ENCODE assay signal across 24 cellular contexts in genomic region chr16:86217891-86218270, GRCh38.
DNase-seq lines count a peak whose midpoint lies in the region; ATAC-seq, FAIRE-seq and TF ChIP-seq lines count a peak whose summit lies in the region.
"Had no signal": no experiment of that assay in that cellular context is flagged by ENCODE, and none has a peak within 500 bp of the region (broad histone marks: within the 10 kb centered on the region; RNA-seq: fewer than 3 reads in every experiment).

No MANE protein-coding gene starts in this region.

- POLR2A ChIA-PET in IMR-90 (lab: Charles Lee; ENCODE audit: unreplicated experiment): interaction anchor here (1.2 kb wide), 1 partner anchor 300 kb away, joined by 4 read pairs; no protein-coding TSS in a partner anchor

- H2BK15ac ChIP-seq in IMR-90 (ENCODE audit: low read depth, low read length): 0 out of 3 replicates have a peak overlapping the region, but pooled peaks have one; percentile 83

- H4K5ac ChIP-seq in IMR-90 (ENCODE audit: low read depth, low read length): no peak overlapping the region

- no peak for DNase-seq in IMR-90
- DNase-seq in RWPE2 (ENCODE audit: low spot score): peak; percentile 7
- peak; percentile 22 for DNase-seq in kidney
- DNase-seq in pancreas: peak in 5 of 6 donors; percentile 70 to 88 (median 79)
- no peak for DNase-seq in kidney tubule cell (ENCODE audit: low spot score)
- no peak for DNase-seq in GOT3 (lab: John Stamatoyannopoulos, UW)
- no peak for DNase-seq in NCI-H146 treated with DMSO at 0.1 percent for 48 hours (lab: John Stamatoyannopoulos, UW; ENCODE audit: unreplicated experiment)
- DNase-seq in SK-N-DZ (ENCODE audit: low spot score): no peak
- DNase-seq: CD4-positive, alpha-beta T cell; CD8-positive, alpha-beta memory T cell; DMS 273 treated with DMSO at 0.1 percent for 48 hours; DMS79; EL; GDM1; GM23248; H9 had no signal

- peak overlapping the region; percentile 33; the same call in 1 of the 2 replicates for H2BK120ac ChIP-seq in IMR-90 (ENCODE audit: low read depth, low read length)

- dilution Hi-C loops in IMR-90 (cut with HindIII; ENCODE audit: low sequenced_read_pairs, unreplicated experiment): no loop called here

- no peak overlapping the region for H4K8ac ChIP-seq in IMR-90 (ENCODE audit: low read depth in 2 of 2, low read length in 2 of 2)

- 0 out of 2 replicates have a peak overlapping the region, but pooled peaks have one; percentile 90 for H2AK5ac ChIP-seq in IMR-90 (ENCODE audit: low read depth, low read length)

- CTCF ChIA-PET in IMR-90 (lab: Yijun Ruan, JAX): no interaction called here

- H3K27ac ChIP-seq in IMR-90 (ENCODE audit: insufficient read depth, low read length): no peak overlapping the region
- H3K27ac ChIP-seq in RWPE2 (ENCODE audit: poor library complexity, severe bottlenecking): no peak overlapping the region
- no peak overlapping the region for H3K27ac ChIP-seq in kidney (ENCODE audit: low read depth in 2 of 2, low read length in 2 of 2)
- peak overlapping the region; percentile 59 to 76 (median 66) for H3K27ac ChIP-seq in pancreas
- H3K27ac ChIP-seq: 22Rv1, BLaER1, C4-2B, GM23248 had no signal

- BruUV-seq in IMR-90 (replicated peaks; lab: Mats Ljungman, UMichigan): no TSS peak

- TF ChIP-seq RAD21 in IMR-90 (IDR thresholded peaks at IDR 0.05; ENCODE audit: low read length): no peak

- no peak overlapping the region for H3K14ac ChIP-seq in IMR-90 (replicated peaks; ENCODE audit: low read depth, low read length)

- no peaks in the 10 kb centered on the region for H3K9me3 ChIP-seq in IMR-90 (ENCODE audit: control insufficient read depth, insufficient read depth, low read length)
- H3K9me3 ChIP-seq in RWPE2 (ENCODE audit: severe bottlenecking): no peaks in the 10 kb centered on the region
- H3K9me3 ChIP-seq in kidney (ENCODE audit: control insufficient read depth in 1 of 2, low read length in 2 of 2): no peaks in the 10 kb centered on the region
- H3K9me3 ChIP-seq in pancreas: no peaks in the 10 kb centered on the region

- H3K23ac ChIP-seq in IMR-90 (ENCODE audit: low read depth, low read length): no peak overlapping the region

- TF ChIP-seq POLR2A in IMR-90 (IDR thresholded peaks at IDR 0.05; ENCODE audit: low read depth, low read length): no peak

- no peak overlapping the region for H3K56ac ChIP-seq in IMR-90 (ENCODE audit: extremely low read depth, insufficient read depth, low read length)

- FAIRE-seq in kidney (lab: Jason Lieb, UNC) (no peak), pancreas (lab: Jason Lieb, UNC) (no peak)
- FAIRE-seq: A204.1, D721Med, GM12878, GM19239 had no signal

- intact Hi-C loops in IMR-90 (cut with micrococcal nuclease) (no loop called here), kidney (cut with DNase I) (no loop called here), pancreas (cut with DNase I) (no loop called here)

- peak overlapping the region; percentile 98 for H3K4ac ChIP-seq in IMR-90 (ENCODE audit: low read depth, low read length)

- no peaks in the 10 kb centered on the region for H4K20me1 ChIP-seq in IMR-90 (ENCODE audit: insufficient read depth, low read length)
- H4K20me1 ChIP-seq: BLaER1 had no signal

- H3K9ac ChIP-seq in IMR-90 (ENCODE audit: low read depth, low read length): no peak overlapping the region
- H3K9ac ChIP-seq in kidney (ENCODE audit: low read length in 2 of 2): no peak overlapping the region
- H3K9ac ChIP-seq: BLaER1, GM23248 had no signal

- H2BK5ac ChIP-seq in IMR-90 (ENCODE audit: low read depth, low read length, poor library complexity, severe bottlenecking): no peak overlapping the region

- H3K4me3 ChIP-seq in IMR-90 (ENCODE audit: insufficient read depth, low read depth, low read length): no peak overlapping the region
- H3K4me3 ChIP-seq in RWPE2 (ENCODE audit: severe bottlenecking): no peak overlapping the region
- no peak overlapping the region for H3K4me3 ChIP-seq in kidney (ENCODE audit: low read length in 2 of 2)
- H3K4me3 ChIP-seq in pancreas: no peak overlapping the region
- H3K4me3 ChIP-seq: BLaER1, GM12878, GM23248 had no signal

- no peak overlapping the region for H3K18ac ChIP-seq in IMR-90 (ENCODE audit: low read depth, low read length)

- no peak overlapping the region for H2AK9ac ChIP-seq in IMR-90 (replicated peaks; ENCODE audit: low read depth, low read length, poor library complexity)

- H3K9me1 ChIP-seq in IMR-90 (ENCODE audit: insufficient read depth, low read length): peaks cover 33% of the 10 kb centered on the region

- 0 out of 2 replicates have a peak overlapping the region, but pooled peaks have one; percentile 98 for H4K91ac ChIP-seq in IMR-90 (ENCODE audit: insufficient read depth, low read depth, low read length)

- H3K36me3 ChIP-seq in IMR-90 (ENCODE audit: control insufficient read depth, insufficient read depth, low read length) (no peaks in the 10 kb centered on the region), RWPE2 (ENCODE audit: low read depth) (no peaks in the 10 kb centered on the region), kidney (ENCODE audit: control insufficient read depth in 1 of 2, insufficient read depth in 2 of 2, low read length in 2 of 2) (no peaks in the 10 kb centered on the region), pancreas (no peaks in the 10 kb centered on the region)
- H3K36me3 ChIP-seq: BLaER1 had no signal

- ATAC-seq in IMR-90 (ENCODE audit: low read depth) (no peak), RWPE2 (ENCODE audit: low read depth) (no peak), pancreas (peak; percentile 73 to 83 (median 80))
- ATAC-seq: GM12878, HCT116 had no signal

- H3K27me3 ChIP-seq in IMR-90 (ENCODE audit: control insufficient read depth, insufficient read depth, low read length): no peaks in the 10 kb centered on the region
- peaks cover 51% of the 10 kb centered on the region for H3K27me3 ChIP-seq in RWPE2 (ENCODE audit: insufficient read depth, poor library complexity, severe bottlenecking)
- no peaks in the 10 kb centered on the region for H3K27me3 ChIP-seq in pancreas

- WGBS in IMR-90 (ENCODE audit: extremely low coverage in 2 of 2, insufficient read length in 1 of 2), 2 experiments: 86% methylated on average over 7 of the region's 7 CpGs; no CpG with 5 or more reads in 1 of the 2 experiments
- WGBS in pancreas, 2 donors: 11 to 20% methylated on average over 7 of the region's 7 CpGs

- H2AFZ ChIP-seq in IMR-90 (replicated peaks; ENCODE audit: low read length, poor library complexity): no peak overlapping the region
- H2AFZ ChIP-seq: GM23248 had no signal

- no peak for TF ChIP-seq CTCF in IMR-90 (conservative IDR thresholded peaks at IDR 0.05; ENCODE audit: low read depth, low read length)
- TF ChIP-seq CTCF in RWPE2 (IDR thresholded peaks at IDR 0.05; ENCODE audit: poor library complexity, severe bottlenecking): no peak
- TF ChIP-seq CTCF in kidney (IDR thresholded peaks at IDR 0.05; ENCODE audit: borderline replicate concordance, extremely low read depth, insufficient read depth): no peak
- TF ChIP-seq CTCF in pancreas (IDR thresholded peaks at IDR 0.05): no peak

- H2BK20ac ChIP-seq in IMR-90 (ENCODE audit: low read depth, low read length): peak overlapping the region; percentile 99; the same call in 1 of the 2 replicates

- H3K4me1 ChIP-seq in IMR-90 (ENCODE audit: control insufficient read depth, insufficient read depth, low read length) (peaks cover 31% of the 10 kb centered on the region), RWPE2 (ENCODE audit: insufficient read depth, poor library complexity, severe bottlenecking) (peaks cover under 1% of the 10 kb centered on the region), kidney (ENCODE audit: control insufficient read depth in 1 of 2, insufficient read depth in 1 of 2, low read depth in 1 of 2, low read length in 2 of 2) (peaks cover 0 to 2% of the 10 kb centered on the region in 2 donors), pancreas (peaks cover 40 to 47% (median 42%) of the 10 kb centered on the region in 3 donors)

- in situ Hi-C loops in IMR-90 (cut with MboI; ENCODE audit: low sequenced_read_pairs): no loop called here

- H3K4me2 ChIP-seq in IMR-90 (ENCODE audit: low read depth, low read length): no peak overlapping the region
- H3K4me2 ChIP-seq: BLaER1 had no signal

- peaks cover 5 to 32% of the 10 kb centered on the region in 2 experiments; a peak in 2 of 4 replicates for H3K79me1 ChIP-seq in IMR-90 (ENCODE audit: low read depth in 1 of 2, low read length in 2 of 2)

TF ChIP-seq in IMR-90, 13 proteins besides CTCF, POLR2A, EP300 and RAD21:
- TF ChIP-seq BHLHE40 (IDR thresholded peaks at IDR 0.05; ENCODE audit: low read depth, low read length) (no peak), MAFK (IDR thresholded peaks at IDR 0.05; ENCODE audit: low read depth, low read length) (no peak)

Comparison
In these comparisons a context has a peak if more than half of its experiments do, and no peak if none do; other contexts are left out.
1. ATAC-seq: peak in pancreas (4 of 4); none in IMR-90 (single experiment) and RWPE2 (single experiment).
2. DNase-seq: peak in RWPE2 (single experiment), kidney (single experiment) and pancreas (5 of 6); none in IMR-90 (single experiment), kidney tubule cell (single experiment), GOT3 (single experiment), NCI-H146 treated with DMSO at 0.1 percent for 48 hours (single experiment) and SK-N-DZ (single experiment).
3. H3K27ac ChIP-seq: peak in pancreas (4 of 4); none in IMR-90 (single experiment), RWPE2 (single experiment) and kidney (0 of 2).